ENCODE assay signal across 12 cellular contexts in the genomic region with DNA sequence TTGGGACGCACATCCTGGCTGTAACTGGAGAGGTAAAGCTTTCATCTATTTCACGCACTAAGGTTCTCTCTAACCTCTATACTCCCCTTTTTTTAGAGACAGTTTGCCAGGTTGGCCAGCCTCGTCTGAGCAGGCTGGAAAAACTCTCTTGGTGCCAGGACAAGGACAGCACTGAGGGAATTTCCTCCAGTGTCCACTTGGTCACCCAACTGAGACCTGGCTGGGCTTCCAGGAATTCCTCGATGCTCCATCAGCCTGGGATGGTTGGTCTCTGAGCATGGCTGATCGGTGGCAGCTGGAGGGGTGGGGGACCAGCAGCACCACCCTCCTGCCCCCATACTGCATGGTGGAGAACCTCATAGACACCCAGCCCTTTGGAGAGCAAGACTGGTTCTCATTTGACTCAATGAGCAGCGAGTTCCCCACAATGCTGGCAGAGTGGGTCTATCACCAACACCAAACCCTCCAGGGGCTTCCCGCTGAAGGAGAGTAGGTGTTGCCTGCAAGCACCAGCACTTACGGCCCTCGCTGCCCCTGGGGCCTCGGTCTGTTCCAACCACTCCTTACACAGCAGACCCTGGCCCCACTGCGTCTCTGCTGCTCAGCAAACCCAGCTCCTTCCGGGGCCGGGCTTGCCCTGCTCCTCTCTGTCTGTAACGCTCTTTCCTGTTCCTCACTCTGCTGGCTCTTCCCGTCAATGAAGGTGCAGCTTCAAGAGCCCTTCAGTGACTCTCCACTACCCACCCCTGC.
A peak's percentile ranks its signal among the peaks of the same experiment; 100 is the strongest.
DNase-seq lines count a peak whose midpoint lies in the region; ATAC-seq and TF ChIP-seq lines count a peak whose summit lies in the region.
"Had no signal": no experiment of that assay in that cellular context is flagged by ENCODE, and none has a peak within 500 bp of the region (broad histone marks: within the 10 kb centered on the region; RNA-seq: fewer than 3 reads in every experiment).

No MANE protein-coding gene starts in this region.

- TF ChIP-seq CTCF in GM12865 (IDR thresholded peaks at IDR 0.05; ENCODE audit: insufficient read depth, low read depth, low read length, missing control alignments) (no peak), brain (conservative IDR thresholded peaks at IDR 0.05) (no peak), HFFc6 (IDR thresholded peaks at IDR 0.05) (no peak)

- H3K27me3 Mint-ChIP-seq in brain (peaks cover 3% of the 10 kb centered on the region), HFFc6 (ENCODE audit: insufficient read depth) (peaks cover 1% of the 10 kb centered on the region)
- H3K27me3 Mint-ChIP-seq: naive thymus-derived CD8-positive, alpha-beta T cell had no signal

- H3K36me3 Mint-ChIP-seq in brain (no peaks in the 10 kb centered on the region), HFFc6 (ENCODE audit: low read depth) (peaks cover 5% of the 10 kb centered on the region; the same call in 1 of the 2 replicates)
- H3K36me3 Mint-ChIP-seq: naive thymus-derived CD8-positive, alpha-beta T cell had no signal

- H3K9me3 Mint-ChIP-seq in brain = no peaks in the 10 kb centered on the region
- H3K9me3 Mint-ChIP-seq in HFFc6 = no peaks in the 10 kb centered on the region
- H3K9me3 Mint-ChIP-seq: naive thymus-derived CD8-positive, alpha-beta T cell had no signal

- H3K4me1 Mint-ChIP-seq in brain (peaks cover 82% of the 10 kb centered on the region), HFFc6 (ENCODE audit: low read depth) (peaks cover 15% of the 10 kb centered on the region)

- peak; percentile 81 for DNase-seq in CMK (ENCODE audit: low read depth)
- DNase-seq in GM12865 (ENCODE audit: low read depth) = peak; percentile 50
- DNase-seq in NCI-H510A treated with DMSO at 0.1 percent for 48 hours (lab: John Stamatoyannopoulos, UW) = peak; percentile 92
- no peak for DNase-seq in HFFc6
- DNase-seq: naive thymus-derived CD8-positive, alpha-beta T cell; small intestine had no signal

- H3K27ac Mint-ChIP-seq in brain = peak overlapping the region in 4 of 5 experiments; percentile 85 to 93 (median 88)
- no peak overlapping the region for H3K27ac Mint-ChIP-seq in HFFc6

- ATAC-seq in HG02759 (IDR thresholded peaks at IDR 0.05; ENCODE audit: unreplicated experiment) (no peak), HG02642 (IDR thresholded peaks at IDR 0.05; ENCODE audit: poor library complexity, unreplicated experiment) (no peak), GM18519 (IDR thresholded peaks at IDR 0.05; ENCODE audit: low FRiP score, unreplicated experiment) (no peak)
- ATAC-seq: K562 had no signal

- no peak overlapping the region for H3K4me3 ChIP-seq in GM12865 (ENCODE audit: low read depth, low read length)
- H3K4me3 ChIP-seq: K562, SJSA1 had no signal

- H3K4me3 Mint-ChIP-seq in brain (peak overlapping the region in 1 of 5 experiments; percentile 3), HFFc6 (no peak overlapping the region)
